In genomic region chr16:84643677-84644076, GRCh38 we compare ENCODE assay signal across 12 cellular contexts. TPM values are rescaled to one million over a fixed set of nuclear protein-coding genes. Genes with fewer than 3 reads are reported as not detected.
DNase-seq lines count a peak whose midpoint lies in the region; ATAC-seq, FAIRE-seq and TF ChIP-seq lines count a peak whose summit lies in the region.
"Had no signal": no experiment of that assay in that cellular context is flagged by ENCODE, and none has a peak within 500 bp of the region (broad histone marks: within the 10 kb centered on the region; RNA-seq: fewer than 3 reads in every experiment).

No MANE protein-coding gene starts in this region.

- H3K36me3 ChIP-seq in HepG2 (replicated peaks in 1 of 2; ENCODE audit: control insufficient read depth in 1 of 2, insufficient read depth in 2 of 2, low read length in 2 of 2) (no peaks in the 10 kb centered on the region), right lobe of liver (no peaks in the 10 kb centered on the region), vagina (no peaks in the 10 kb centered on the region)

- H3K4me3 Mint-ChIP-seq in activated B cell treated with CpG ODN at 0.5 μM for 24 hours = peak overlapping the region; percentile 67
- H3K4me3 Mint-ChIP-seq: stimulated activated effector memory CD8-positive, alpha-beta T cell treated with anti-CD3 and anti-CD28 coated beads, Interleukin-12 subunit alpha, Interleukin-12 subunit beta, amount 100 ng/mL, for 72 hours had no signal

- H3K4me1 ChIP-seq in HepG2 (ENCODE audit: insufficient read depth, low read length) (peaks cover 45% of the 10 kb centered on the region), right lobe of liver (peaks cover 0 to 11% (median 5%) of the 10 kb centered on the region in 4 donors), vagina (peaks cover 33% of the 10 kb centered on the region)

- H3K9me3 Mint-ChIP-seq in activated B cell treated with CpG ODN at 0.5 μM for 24 hours = no peaks in the 10 kb centered on the region
- H3K9me3 Mint-ChIP-seq: stimulated activated effector memory CD8-positive, alpha-beta T cell treated with anti-CD3 and anti-CD28 coated beads, Interleukin-12 subunit alpha, Interleukin-12 subunit beta, amount 100 ng/mL, for 72 hours had no signal

- H3K27ac Mint-ChIP-seq in activated B cell treated with CpG ODN at 0.5 μM for 24 hours = peak overlapping the region; percentile 92
- H3K27ac Mint-ChIP-seq: stimulated activated effector memory CD8-positive, alpha-beta T cell treated with anti-CD3 and anti-CD28 coated beads, Interleukin-12 subunit alpha, Interleukin-12 subunit beta, amount 100 ng/mL, for 72 hours had no signal

- TF ChIP-seq CTCF in HepG2 (CRISPR knock-in tag; IDR thresholded peaks at IDR 0.05) = no peak
- TF ChIP-seq CTCF in right lobe of liver (IDR thresholded peaks at IDR 0.05) = no peak
- no peak for TF ChIP-seq CTCF in activated B cell treated with CpG ODN at 0.5 μM for 24 hours (IDR thresholded peaks at IDR 0.05)
- no peak for TF ChIP-seq CTCF in vagina (IDR thresholded peaks at IDR 0.05)

- no peak overlapping the region for H2AFZ ChIP-seq in HepG2 (ENCODE audit: low read length)

- H4K20me1 ChIP-seq in HepG2 (ENCODE audit: insufficient read depth, low read length) = no peaks in the 10 kb centered on the region

- CTCF ChIA-PET in HepG2 (lab: Yijun Ruan, JAX; ENCODE audit: low intra/inter-chr PET ratio, low total read pairs) (no interaction called here), activated B cell treated with CpG ODN at 0.5 μM for 24 hours (lab: Charles Lee) (interaction anchor here (1.2 kb wide), 1 partner anchor 29 kb away, joined by 3 read pairs; no protein-coding TSS in a partner anchor)

- DNase-seq in HepG2 (ENCODE audit: low spot score) (no peak), right lobe of liver (no peak), activated B cell treated with CpG ODN at 0.5 μM for 24 hours (no peak), vagina (ENCODE audit: extremely low spot score in 2 of 2) (no peak), NCI-H2227 (lab: John Stamatoyannopoulos, UW; ENCODE audit: unreplicated experiment) (no peak), GM19238 (ENCODE audit: insufficient read length, low spot score) (no peak), medulla oblongata (ENCODE audit: extremely low spot score) (no peak)
- DNase-seq: foreskin melanocyte; stimulated activated CD4-positive, alpha-beta T cell treated with anti-CD3 and anti-CD28 coated beads, Interleukin-12 subunit alpha, Interleukin-12 subunit beta, amount 100 ng/mL, for 4 hours; T-helper 1 cell had no signal

- TF ChIP-seq EP300 in HepG2 (IDR thresholded peaks at IDR 0.05; ENCODE audit: low read depth in 2 of 2, low read length in 2 of 2) = no peak
- no peak for TF ChIP-seq EP300 in HepG2 (CRISPR knock-in tag; IDR thresholded peaks at IDR 0.05; ENCODE audit: borderline replicate concordance)

- peak overlapping the region; percentile 51 for H3K4me2 ChIP-seq in HepG2 (ENCODE audit: low read depth, low read length)

- no peak overlapping the region for H3K27ac ChIP-seq in HepG2 (ENCODE audit: extremely low read length, insufficient read depth, low read length)
- no peak overlapping the region for H3K27ac ChIP-seq in right lobe of liver
- H3K27ac ChIP-seq in layer of hippocampus (ENCODE audit: low read depth, low read length) = peak overlapping the region; percentile 30
- H3K27ac ChIP-seq in vagina = peak overlapping the region; percentile 40

- no peak for FAIRE-seq in HepG2 (lab: Jason Lieb, UNC)

- intact Hi-C loops in HepG2 (cut with micrococcal nuclease; ENCODE audit: unreplicated experiment) (loop anchor here (1.0 kb wide), 1 partner anchor 87 kb away; no protein-coding TSS in a partner anchor), right lobe of liver (cut with DNase I) (no loop called here), activated B cell treated with CpG ODN at 0.5 μM for 24 hours (cut with micrococcal nuclease) (no loop called here), vagina (cut with DNase I) (no loop called here)

- TF ChIP-seq POLR2A in HepG2 (IDR thresholded peaks at IDR 0.05; ENCODE audit: insufficient read depth in 1 of 2, low read depth in 2 of 2, low read length in 2 of 2) (no peak), right lobe of liver (IDR thresholded peaks at IDR 0.05) (no peak), vagina (IDR thresholded peaks at IDR 0.05) (no peak)

- no TSS peak for BruUV-seq in HepG2 (replicated peaks; lab: Mats Ljungman, UMichigan)

- no peaks in the 10 kb centered on the region for H3K79me2 ChIP-seq in HepG2 (ENCODE audit: insufficient read depth, low read length)

- WGBS in HepG2 (ENCODE audit: low lambda C conversion rate) = 60% methylated on average over 4 of the region's 4 CpGs
- WGBS in right lobe of liver (ENCODE audit: insufficient coverage, low coverage, low lambda C conversion rate, missing lambda C conversion rate) = 100% methylated on average over 1 of the region's 4 CpGs

- H3K9ac ChIP-seq in HepG2 (ENCODE audit: insufficient read depth, low read depth, low read length) = no peak overlapping the region

- H3K9me3 ChIP-seq in HepG2 (ENCODE audit: low read length) (no peaks in the 10 kb centered on the region), right lobe of liver (no peaks in the 10 kb centered on the region), vagina (no peaks in the 10 kb centered on the region)

- no peak for TF ChIP-seq RAD21 in HepG2 (CRISPR knock-in tag; IDR thresholded peaks at IDR 0.05)

- H3K4me1 Mint-ChIP-seq in activated B cell treated with CpG ODN at 0.5 μM for 24 hours = peaks cover 67% of the 10 kb centered on the region

- in situ Hi-C loops in HepG2 (cut with HindIII; ENCODE audit: extremely low pct_ligation_motif_present, low pct_unique_long_range_greater_than_20kb) = no loop called here

- no peaks in the 10 kb centered on the region for H3K27me3 Mint-ChIP-seq in activated B cell treated with CpG ODN at 0.5 μM for 24 hours

- H3K27me3 ChIP-seq in HepG2 (ENCODE audit: control insufficient read depth in 1 of 2, insufficient read depth in 2 of 2, low read length in 2 of 2) (peaks cover 0 to 34% of the 10 kb centered on the region in 2 experiments; a peak in 2 of 5 replicates), right lobe of liver (no peaks in the 10 kb centered on the region), layer of hippocampus (ENCODE audit: control insufficient read depth, insufficient read depth, low read length) (no peaks in the 10 kb centered on the region), vagina (no peaks in the 10 kb centered on the region)

- H3K4me3 ChIP-seq in HepG2 (replicated peaks in 1 of 3; ENCODE audit: insufficient read depth in 1 of 3, low read depth in 2 of 3, low read length in 3 of 3) = peak overlapping the region in 1 of 3 experiments; percentile 30; a peak in 1 of 6 replicates
- no peak overlapping the region for H3K4me3 ChIP-seq in right lobe of liver
- no peak overlapping the region for H3K4me3 ChIP-seq in vagina

- POLR2A ChIA-PET in HepG2 (lab: Yijun Ruan, JAX) (no interaction called here), activated B cell treated with CpG ODN at 0.5 μM for 24 hours (lab: Charles Lee) (no interaction called here)

- ATAC-seq in HepG2 (no peak), right lobe of liver (no peak), activated B cell treated with CpG ODN at 0.5 μM for 24 hours (ENCODE audit: low read depth) (peak; percentile 26)
- ATAC-seq: stimulated activated effector memory CD8-positive, alpha-beta T cell treated with anti-CD3 and anti-CD28 coated beads, Interleukin-12 subunit alpha, Interleukin-12 subunit beta, amount 100 ng/mL, for 72 hours had no signal

- peaks cover 3% of the 10 kb centered on the region for H3K36me3 Mint-ChIP-seq in activated B cell treated with CpG ODN at 0.5 μM for 24 hours (ENCODE audit: low read depth)

RNA-seq across cellular contexts. Expression of gene KLHL36, which starts 4.6 kb away (rescaled TPM):
- total RNA-seq in HepG2 (2016; rRNA removed; fragmentation: Illumina TruSeq; extraction: Trizol) = 23.6 and 24.3 TPM in 2 replicates
- 5.2 and 5.7 TPM in 2 replicates for total RNA-seq in HepG2 (2016; cell fraction: cytosol; rRNA removed; fragmentation: Illumina TruSeq; extraction: Trizol; ENCODE audit: low read depth)
- total RNA-seq in HepG2 (2016; cell fraction: insoluble cytoplasmic fraction; rRNA removed; fragmentation: Illumina TruSeq; extraction: Trizol) = 19.7 and 25.5 TPM in 2 replicates
- total RNA-seq in HepG2 (2016; cell fraction: membrane; rRNA removed; fragmentation: Illumina TruSeq; extraction: Trizol) = 13.6 and 13.8 TPM in 2 replicates
- 19.3 and 23.7 TPM in 2 replicates for total RNA-seq in HepG2 (2016; cell fraction: nucleus; rRNA removed; fragmentation: Illumina TruSeq; extraction: Trizol)
- polyA plus RNA-seq in HepG2 (2011; rRNA removed) = 26.0 and 34.9 TPM in 2 replicates
- polyA plus RNA-seq in HepG2 (2011; cell fraction: cytosol; rRNA removed) = 19.5 and 24.5 TPM in 2 replicates
- polyA plus RNA-seq in HepG2 (2011; cell fraction: nucleus; rRNA removed) = 101 and 113 TPM in 2 replicates
- polyA plus RNA-seq in HepG2 (2012) = 13.5 and 16.7 TPM in 2 replicates
- 3.3 and 4.5 TPM in 2 replicates for polyA plus RNA-seq in HepG2 (2016; cell fraction: cytosol; fragmentation: Illumina TruSeq; extraction: Trizol; ENCODE audit: low read depth)
- polyA plus RNA-seq in HepG2 (2016; cell fraction: insoluble cytoplasmic fraction; fragmentation: Illumina TruSeq; extraction: Trizol; ENCODE audit: low read depth) = 12.0 and 13.5 TPM in 2 replicates
- 5.3 and 6.0 TPM in 2 replicates for polyA plus RNA-seq in HepG2 (2016; cell fraction: membrane; fragmentation: Illumina TruSeq; extraction: Trizol; ENCODE audit: low read depth)
- 30.5 and 31.5 TPM in 2 replicates for polyA plus RNA-seq in HepG2 (2016; cell fraction: nucleus; fragmentation: Illumina TruSeq; extraction: Trizol; ENCODE audit: insufficient read depth, low read depth)
- 18.8 and 92.4 TPM in 2 replicates for polyA minus RNA-seq in HepG2 (2011; rRNA and poly(A)+ RNA removed; ENCODE audit: low replicate concordance)
- polyA minus RNA-seq in HepG2 (2011; cell fraction: cytosol; rRNA and poly(A)+ RNA removed) = 32.9 and 39.6 TPM in 2 replicates
- 40.4 and 48.1 TPM in 2 replicates for polyA minus RNA-seq in HepG2 (2011; cell fraction: nucleus; rRNA and poly(A)+ RNA removed)
- 10 to 100 TPM; 20.1 to 31.3 (median 21.9) TPM for total RNA-seq in right lobe of liver
- 62.6 and 72.7 TPM in 2 replicates for total RNA-seq in activated B cell treated with CpG ODN at 0.5 μM for 24 hours
- total RNA-seq in vagina = 39.3 TPM

RNA-seq across cellular contexts. Expression of gene COTL1, which starts 25.8 kb away (rescaled TPM):
- total RNA-seq in HepG2 (2016; rRNA removed; fragmentation: Illumina TruSeq; extraction: Trizol) (8.6 and 8.7 TPM in 2 replicates), right lobe of liver (10 to 100 TPM; 12.4 to 51.0 (median 18.6) TPM), activated B cell treated with CpG ODN at 0.5 μM for 24 hours (487 and 525 TPM in 2 replicates), vagina (67.8 TPM)
- 5.8 and 8.7 TPM in 2 replicates for total RNA-seq in HepG2 (2016; cell fraction: cytosol; rRNA removed; fragmentation: Illumina TruSeq; extraction: Trizol; ENCODE audit: low read depth)
- 7.3 and 9.2 TPM in 2 replicates for total RNA-seq in HepG2 (2016; cell fraction: insoluble cytoplasmic fraction; rRNA removed; fragmentation: Illumina TruSeq; extraction: Trizol)
- total RNA-seq in HepG2 (2016; cell fraction: membrane; rRNA removed; fragmentation: Illumina TruSeq; extraction: Trizol) = 14.0 and 18.2 TPM in 2 replicates
- 3.7 and 4.3 TPM in 2 replicates for total RNA-seq in HepG2 (2016; cell fraction: nucleus; rRNA removed; fragmentation: Illumina TruSeq; extraction: Trizol)
- 9.7 and 16.9 TPM in 2 replicates for polyA plus RNA-seq in HepG2 (2011; rRNA removed)
- 8.5 and 16.0 TPM in 2 replicates for polyA plus RNA-seq in HepG2 (2011; cell fraction: cytosol; rRNA removed)
- 5.1 and 7.3 TPM in 2 replicates for polyA plus RNA-seq in HepG2 (2011; cell fraction: nucleus; rRNA removed)
- 8.5 and 17.2 TPM in 2 replicates for polyA plus RNA-seq in HepG2 (2012)
- polyA plus RNA-seq in HepG2 (2016; cell fraction: cytosol; fragmentation: Illumina TruSeq; extraction: Trizol; ENCODE audit: low read depth) = 15.3 and 18.5 TPM in 2 replicates
- polyA plus RNA-seq in HepG2 (2016; cell fraction: insoluble cytoplasmic fraction; fragmentation: Illumina TruSeq; extraction: Trizol; ENCODE audit: low read depth) = 17.5 and 21.2 TPM in 2 replicates
- 23.1 and 28.6 TPM in 2 replicates for polyA plus RNA-seq in HepG2 (2016; cell fraction: membrane; fragmentation: Illumina TruSeq; extraction: Trizol; ENCODE audit: low read depth)
- 10.8 and 11.4 TPM in 2 replicates for polyA plus RNA-seq in HepG2 (2016; cell fraction: nucleus; fragmentation: Illumina TruSeq; extraction: Trizol; ENCODE audit: insufficient read depth, low read depth)
- polyA minus RNA-seq in HepG2 (2011; rRNA and poly(A)+ RNA removed; ENCODE audit: low replicate concordance) = 13.8 and 51.4 TPM in 2 replicates
- polyA minus RNA-seq in HepG2 (2011; cell fraction: cytosol; rRNA and poly(A)+ RNA removed) = 3.7 and 9.1 TPM in 2 replicates
- 3.7 and 4.8 TPM in 2 replicates for polyA minus RNA-seq in HepG2 (2011; cell fraction: nucleus; rRNA and poly(A)+ RNA removed)

RNA-seq across cellular contexts. Expression of gene USP10, which starts 56.1 kb away (rescaled TPM):
- total RNA-seq in HepG2 (2016; rRNA removed; fragmentation: Illumina TruSeq; extraction: Trizol) (79.1 and 97.6 TPM in 2 replicates), right lobe of liver (10 to 100 TPM; 41.5 to 53.2 (median 44.6) TPM), activated B cell treated with CpG ODN at 0.5 μM for 24 hours (138 and 147 TPM in 2 replicates), vagina (42.5 TPM)
- total RNA-seq in HepG2 (2016; cell fraction: cytosol; rRNA removed; fragmentation: Illumina TruSeq; extraction: Trizol; ENCODE audit: low read depth) = 57.5 and 62.5 TPM in 2 replicates
- total RNA-seq in HepG2 (2016; cell fraction: insoluble cytoplasmic fraction; rRNA removed; fragmentation: Illumina TruSeq; extraction: Trizol) = 76.4 and 87.1 TPM in 2 replicates
- 73.6 and 81.2 TPM in 2 replicates for total RNA-seq in HepG2 (2016; cell fraction: membrane; rRNA removed; fragmentation: Illumina TruSeq; extraction: Trizol)
- 78.0 and 88.2 TPM in 2 replicates for total RNA-seq in HepG2 (2016; cell fraction: nucleus; rRNA removed; fragmentation: Illumina TruSeq; extraction: Trizol)
- 114 and 122 TPM in 2 replicates for polyA plus RNA-seq in HepG2 (2011; rRNA removed)
- polyA plus RNA-seq in HepG2 (2011; cell fraction: cytosol; rRNA removed) = 68.7 and 92.2 TPM in 2 replicates
- polyA plus RNA-seq in HepG2 (2011; cell fraction: nucleus; rRNA removed) = 127 and 143 TPM in 2 replicates
- 65.1 and 93.3 TPM in 2 replicates for polyA plus RNA-seq in HepG2 (2012)
- polyA plus RNA-seq in HepG2 (2016; cell fraction: cytosol; fragmentation: Illumina TruSeq; extraction: Trizol; ENCODE audit: low read depth) = 17.7 and 17.8 TPM in 2 replicates
- polyA plus RNA-seq in HepG2 (2016; cell fraction: insoluble cytoplasmic fraction; fragmentation: Illumina TruSeq; extraction: Trizol; ENCODE audit: low read depth) = 102 and 128 TPM in 2 replicates
- polyA plus RNA-seq in HepG2 (2016; cell fraction: membrane; fragmentation: Illumina TruSeq; extraction: Trizol; ENCODE audit: low read depth) = 41.4 and 44.1 TPM in 2 replicates
- 118 and 120 TPM in 2 replicates for polyA plus RNA-seq in HepG2 (2016; cell fraction: nucleus; fragmentation: Illumina TruSeq; extraction: Trizol; ENCODE audit: insufficient read depth, low read depth)
- polyA minus RNA-seq in HepG2 (2011; rRNA and poly(A)+ RNA removed; ENCODE audit: low replicate concordance) = 349 and 427 TPM in 2 replicates
- polyA minus RNA-seq in HepG2 (2011; cell fraction: cytosol; rRNA and poly(A)+ RNA removed) = 64.3 and 66.8 TPM in 2 replicates
- polyA minus RNA-seq in HepG2 (2011; cell fraction: nucleus; rRNA and poly(A)+ RNA removed) = 118 TPM in 2 replicates

Comparison
In these comparisons a context has a peak if more than half of its experiments do, and no peak if none do; other contexts are left out.
1. H3K27ac ChIP-seq: peak in layer of hippocampus (single experiment) and vagina (single experiment); none in HepG2 (single experiment) and right lobe of liver (0 of 3).